ENCODE assay signal across 1 cellular context in the genomic region with DNA sequence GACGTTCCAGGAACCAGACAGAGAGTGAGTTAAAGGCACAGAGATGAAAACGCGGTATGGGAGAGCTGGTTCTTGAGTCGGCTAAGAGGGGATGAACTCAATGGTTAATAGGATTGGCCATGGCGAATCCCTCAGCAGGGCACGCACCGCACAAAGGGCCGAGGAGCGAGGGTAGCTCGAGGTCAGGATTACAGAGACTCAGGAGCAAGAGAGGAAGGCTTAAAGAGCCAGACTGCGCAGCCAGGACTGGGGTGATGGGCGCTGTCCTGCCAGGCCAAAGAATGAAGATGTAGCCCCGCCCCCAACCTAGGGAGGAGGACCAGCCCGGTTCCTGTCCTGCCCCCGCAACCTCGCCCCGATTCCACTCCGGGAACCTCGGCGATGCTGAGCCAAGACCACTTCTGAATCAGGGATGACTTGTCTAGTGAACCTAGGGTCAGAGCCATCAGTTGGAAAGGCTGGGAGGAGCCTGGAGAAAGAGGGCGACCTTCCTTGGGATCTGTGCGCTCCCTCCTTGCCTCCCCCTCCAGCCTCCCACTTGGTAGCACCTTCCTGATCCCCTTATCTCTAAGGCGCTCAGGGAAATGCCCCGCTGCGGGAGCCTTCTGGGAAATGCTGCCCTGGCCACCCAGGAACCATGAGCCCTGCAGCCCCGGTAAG.
TF ChIP-seq lines count a peak whose summit lies in the region.

A gene with protein sequence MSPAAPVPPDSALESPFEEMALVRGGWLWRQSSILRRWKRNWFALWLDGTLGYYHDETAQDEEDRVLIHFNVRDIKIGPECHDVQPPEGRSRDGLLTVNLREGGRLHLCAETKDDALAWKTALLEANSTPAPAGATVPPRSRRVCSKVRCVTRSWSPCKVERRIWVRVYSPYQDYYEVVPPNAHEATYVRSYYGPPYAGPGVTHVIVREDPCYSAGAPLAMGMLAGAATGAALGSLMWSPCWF (plus strand): TSS at position 610 of the 660 bp plus-strand sequence. CDS start 28 bp downstream, at position 638.

TF ChIP-seq in H1, 55 proteins besides CTCF, POLR2A, EP300 and RAD21:
- peak; percentile 89 for TF ChIP-seq ASH2L (IDR thresholded peaks at IDR 0.05; ENCODE audit: low read length)
- peak; percentile 50 for TF ChIP-seq KDM1A (IDR thresholded peaks at IDR 0.05; ENCODE audit: borderline replicate concordance, low read length)
- TF ChIP-seq, protein P1, sequence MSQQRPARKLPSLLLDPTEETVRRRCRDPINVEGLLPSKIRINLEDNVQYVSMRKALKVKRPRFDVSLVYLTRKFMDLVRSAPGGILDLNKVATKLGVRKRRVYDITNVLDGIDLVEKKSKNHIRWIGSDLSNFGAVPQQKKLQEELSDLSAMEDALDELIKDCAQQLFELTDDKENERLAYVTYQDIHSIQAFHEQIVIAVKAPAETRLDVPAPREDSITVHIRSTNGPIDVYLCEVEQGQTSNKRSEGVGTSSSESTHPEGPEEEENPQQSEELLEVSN (IDR thresholded peaks at IDR 0.05): 0 out of 2 replicates have a peak, but pooled peaks have one; percentile 14
- TF ChIP-seq TAF7 (optimal IDR thresholded peaks at IDR 0.05; ENCODE audit: borderline replicate concordance, low read depth, low read length): no peak
- peak; percentile 75; the same call in 1 of the 2 replicates for TF ChIP-seq RBBP5 (IDR thresholded peaks at IDR 0.05; ENCODE audit: borderline replicate concordance, low read depth, low read length)
- TF ChIP-seq KDM4A (IDR thresholded peaks at IDR 0.05; ENCODE audit: low read depth, low read length, severe bottlenecking): peak; percentile 66
- peak; percentile 49 for TF ChIP-seq TBP (IDR thresholded peaks at IDR 0.05; ENCODE audit: low read depth, low read length)
- TF ChIP-seq PHF8 (conservative IDR thresholded peaks at IDR 0.05; ENCODE audit: low read depth, low read length): no peak
- TF ChIP-seq CREB1 (IDR thresholded peaks at IDR 0.05): no peak
- TF ChIP-seq, protein P2, sequence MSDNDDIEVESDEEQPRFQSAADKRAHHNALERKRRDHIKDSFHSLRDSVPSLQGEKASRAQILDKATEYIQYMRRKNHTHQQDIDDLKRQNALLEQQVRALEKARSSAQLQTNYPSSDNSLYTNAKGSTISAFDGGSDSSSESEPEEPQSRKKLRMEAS (IDR thresholded peaks at IDR 0.05): peak; percentile 57; the same call in 1 of the 2 replicates
- no peak; a peak in 1 of 4 replicates for TF ChIP-seq HDAC2 (IDR thresholded peaks at IDR 0.05; ENCODE audit: borderline replicate concordance in 1 of 2, low read depth in 2 of 2, low read length in 2 of 2)
- TF ChIP-seq CHD2 (IDR thresholded peaks at IDR 0.05; ENCODE audit: low read length): no peak
- peak; percentile 47; the same call in 1 of the 2 replicates for TF ChIP-seq POLR2AphosphoS5 (IDR thresholded peaks at IDR 0.05; ENCODE audit: low read depth, low read length)
